ENCODE assay signal across 22 cellular contexts in genomic region chr14:39841088-39841487, GRCh38.
DNase-seq lines count a peak whose midpoint lies in the region; ATAC-seq lines count a peak whose summit lies in the region.
"Had no signal": no experiment of that assay in that cellular context is flagged by ENCODE, and none has a peak within 500 bp of the region (broad histone marks: within the 10 kb centered on the region; RNA-seq: fewer than 3 reads in every experiment).

No MANE protein-coding gene starts in this region.

- H3K36me3 Mint-ChIP-seq in activated naive CD8-positive, alpha-beta T cell treated with anti-CD3 and anti-CD28 coated beads, Interleukin-2, amount 50 U/mL, for 24 hours (ENCODE audit: low read depth) = no peaks in the 10 kb centered on the region
- peaks cover 2% of the 10 kb centered on the region for H3K36me3 Mint-ChIP-seq in activated naive CD8-positive, alpha-beta T cell treated with anti-CD3 and anti-CD28 coated beads for 36 hours
- H3K36me3 Mint-ChIP-seq: CD8-positive, alpha-beta T cell; natural killer cell had no signal

- no peak overlapping the region for H3K4me3 Mint-ChIP-seq in activated naive CD8-positive, alpha-beta T cell treated with anti-CD3 and anti-CD28 coated beads, Interleukin-2, amount 50 U/mL, for 24 hours
- H3K4me3 Mint-ChIP-seq in activated naive CD8-positive, alpha-beta T cell treated with anti-CD3 and anti-CD28 coated beads for 36 hours = no peak overlapping the region
- H3K4me3 Mint-ChIP-seq: activated CD4-positive, alpha-beta T cell treated with anti-CD3 and anti-CD28 coated beads for 36 hours; activated T-cell treated with anti-CD3 and anti-CD28 coated beads, Interleukin-2, amount 50 U/mL, for 24 hours; CD8-positive, alpha-beta T cell; natural killer cell had no signal

- peaks cover 3% of the 10 kb centered on the region for H3K4me1 Mint-ChIP-seq in activated naive CD8-positive, alpha-beta T cell treated with anti-CD3 and anti-CD28 coated beads, Interleukin-2, amount 50 U/mL, for 24 hours
- peaks cover 4% of the 10 kb centered on the region for H3K4me1 Mint-ChIP-seq in activated naive CD8-positive, alpha-beta T cell treated with anti-CD3 and anti-CD28 coated beads for 36 hours
- H3K4me1 Mint-ChIP-seq: activated CD4-positive, alpha-beta T cell treated with anti-CD3 and anti-CD28 coated beads for 36 hours; natural killer cell had no signal

- H3K27me3 Mint-ChIP-seq in activated naive CD8-positive, alpha-beta T cell treated with anti-CD3 and anti-CD28 coated beads, Interleukin-2, amount 50 U/mL, for 24 hours = no peaks in the 10 kb centered on the region
- H3K27me3 Mint-ChIP-seq in activated naive CD8-positive, alpha-beta T cell treated with anti-CD3 and anti-CD28 coated beads for 36 hours = no peaks in the 10 kb centered on the region
- H3K27me3 Mint-ChIP-seq: activated CD4-positive, alpha-beta T cell treated with anti-CD3 and anti-CD28 coated beads for 36 hours; activated T-cell treated with anti-CD3 and anti-CD28 coated beads, Interleukin-2, amount 50 U/mL, for 24 hours had no signal

- no peak for DNase-seq in activated naive CD8-positive, alpha-beta T cell treated with anti-CD3 and anti-CD28 coated beads, Interleukin-2, amount 50 U/mL, for 24 hours
- DNase-seq in activated naive CD8-positive, alpha-beta T cell treated with anti-CD3 and anti-CD28 coated beads for 36 hours = no peak
- DNase-seq in HS-5 (ENCODE audit: low read depth) (peak; percentile 8), astrocyte of the hippocampus (ENCODE audit: low read depth, low spot score) (peak; percentile 51), NCI-H1092 treated with DMSO at 0.1 percent for 48 hours (lab: John Stamatoyannopoulos, UW) (no peak), COLO829 (ENCODE audit: low spot score) (no peak), AML-193 (lab: John Stamatoyannopoulos, UW) (no peak)
- DNase-seq: activated CD4-positive, alpha-beta T cell treated with anti-CD3 and anti-CD28 coated beads for 36 hours; activated T-cell treated with anti-CD3 and anti-CD28 coated beads, Interleukin-2, amount 50 U/mL, for 24 hours; CD8-positive, alpha-beta T cell; erythroblast; hypothalamus; left ventricle myocardium superior; natural killer cell; NCI-H187 treated with DMSO at 0.1 percent for 48 hours; NCI-H69; right cardiac atrium; RPMI8226; stimulated activated CD4-positive, alpha-beta T cell treated with anti-CD3 and anti-CD28 coated beads, Interleukin-2, amount 100 ng/mL, for 48 hours; T-helper 2 cell had no signal

- H3K9me3 Mint-ChIP-seq in activated naive CD8-positive, alpha-beta T cell treated with anti-CD3 and anti-CD28 coated beads, Interleukin-2, amount 50 U/mL, for 24 hours = no peaks in the 10 kb centered on the region
- H3K9me3 Mint-ChIP-seq in activated naive CD8-positive, alpha-beta T cell treated with anti-CD3 and anti-CD28 coated beads for 36 hours = peaks cover 2% of the 10 kb centered on the region

- H3K27ac Mint-ChIP-seq in activated naive CD8-positive, alpha-beta T cell treated with anti-CD3 and anti-CD28 coated beads, Interleukin-2, amount 50 U/mL, for 24 hours = no peak overlapping the region
- no peak overlapping the region for H3K27ac Mint-ChIP-seq in activated naive CD8-positive, alpha-beta T cell treated with anti-CD3 and anti-CD28 coated beads for 36 hours
- H3K27ac Mint-ChIP-seq: activated CD4-positive, alpha-beta T cell treated with anti-CD3 and anti-CD28 coated beads for 36 hours; activated T-cell treated with anti-CD3 and anti-CD28 coated beads, Interleukin-2, amount 50 U/mL, for 24 hours; CD8-positive, alpha-beta T cell; natural killer cell had no signal

- peak; percentile 73 for ATAC-seq in activated naive CD8-positive, alpha-beta T cell treated with anti-CD3 and anti-CD28 coated beads, Interleukin-2, amount 50 U/mL, for 24 hours
- no peak for ATAC-seq in HG03108 (IDR thresholded peaks at IDR 0.05; ENCODE audit: unreplicated experiment)
- ATAC-seq: activated CD4-positive, alpha-beta T cell treated with anti-CD3 and anti-CD28 coated beads for 36 hours; CD8-positive, alpha-beta T cell; K562; left ventricle myocardium superior; natural killer cell; right cardiac atrium had no signal

Comparison
In these comparisons a context has a peak if more than half of its experiments do, and no peak if none do; other contexts are left out.
1. DNase-seq: peak in HS-5 (single experiment) and astrocyte of the hippocampus (single experiment); none in activated naive CD8-positive, alpha-beta T cell treated with anti-CD3 and anti-CD28 coated beads, Interleukin-2, amount 50 U/mL, for 24 hours (single experiment), activated naive CD8-positive, alpha-beta T cell treated with anti-CD3 and anti-CD28 coated beads for 36 hours (single experiment), NCI-H1092 treated with DMSO at 0.1 percent for 48 hours (single experiment), COLO829 (single experiment) and AML-193 (0 of 2).